In genomic region chr6:29964553-29964903, GRCh38 we compare ENCODE assay signal across 8 cellular contexts. TPM values are rescaled to one million over a fixed set of nuclear protein-coding genes. Genes with fewer than 3 reads are reported as not detected.
DNase-seq lines count a peak whose midpoint lies in the region; ATAC-seq, FAIRE-seq and TF ChIP-seq lines count a peak whose summit lies in the region.

No MANE protein-coding gene starts in this region.

- no peaks in the 10 kb centered on the region for H4K20me1 ChIP-seq in GM23338 (replicated peaks; ENCODE audit: insufficient read depth)

- no peak for FAIRE-seq in HTR-8/SVneo (lab: Jason Lieb, UNC)

- H3K36me3 ChIP-seq in GM23338 (ENCODE audit: insufficient read depth) (no peaks in the 10 kb centered on the region), SK-N-MC (ENCODE audit: insufficient read depth, low read length) (no peaks in the 10 kb centered on the region)

- no peaks in the 10 kb centered on the region; the same call in 2 of the 3 replicates for H3K36me3 Mint-ChIP-seq in GM23338 (ENCODE audit: low read depth)

- peak overlapping the region; percentile 94 for H3K27ac ChIP-seq in GM23338 (ENCODE audit: low read depth)
- H3K27ac ChIP-seq in SK-N-MC = peak overlapping the region; percentile 98
- peak overlapping the region in 20 of 21 experiments; percentile 51 to 97 (median 86) for H3K27ac ChIP-seq in skin epidermis

- ATAC-seq in GM23338 (peak; percentile 8), GM19455 (IDR thresholded peaks at IDR 0.05; ENCODE audit: unreplicated experiment) (no peak), GM18870 (IDR thresholded peaks at IDR 0.05; ENCODE audit: unreplicated experiment) (no peak)

- H3K4me1 Mint-ChIP-seq in GM23338 = peaks cover 55% of the 10 kb centered on the region

- no peaks in the 10 kb centered on the region for H3K9me3 ChIP-seq in SK-N-MC (ENCODE audit: low read depth, low read length)

- peaks cover 40% of the 10 kb centered on the region for H3K4me1 ChIP-seq in GM23338 (ENCODE audit: insufficient read depth)

- peak overlapping the region; percentile 72 for H3K4me2 ChIP-seq in GM23338

- peak overlapping the region; percentile 72 for H3K9ac ChIP-seq in SK-N-MC (ENCODE audit: insufficient read length)

- H2AFZ ChIP-seq in GM23338 = no peak overlapping the region

- H3K79me2 ChIP-seq in GM23338 (replicated peaks; ENCODE audit: insufficient read depth) = no peaks in the 10 kb centered on the region

- peak overlapping the region; percentile 75 for H3K4me3 Mint-ChIP-seq in GM23338

- H3F3A ChIP-seq in GM23338 (replicated peaks; ENCODE audit: low read depth) = peaks cover 4% of the 10 kb centered on the region; the same call in 1 of the 2 replicates

- no peak for TF ChIP-seq CTCF in GM23338 (conservative IDR thresholded peaks at IDR 0.05; ENCODE audit: low read depth in 2 of 2)
- no peak for TF ChIP-seq CTCF in fibroblast of villous mesenchyme (IDR thresholded peaks at IDR 0.05; ENCODE audit: insufficient read depth, low read depth, low read length)

- H3K27ac Mint-ChIP-seq in GM23338 = peak overlapping the region; percentile 98

- H3K9me2 ChIP-seq in GM23338 (ENCODE audit: insufficient read depth) = no peaks in the 10 kb centered on the region

- H3K27me3 ChIP-seq in GM23338 (ENCODE audit: insufficient read depth) = no peaks in the 10 kb centered on the region

- peaks cover 4% of the 10 kb centered on the region for H3K27me3 Mint-ChIP-seq in GM23338 (ENCODE audit: insufficient read depth, low read depth, poor library complexity)

- H3K9me3 Mint-ChIP-seq in GM23338 = no peaks in the 10 kb centered on the region; the same call in 2 of the 3 replicates

- H3K4me3 ChIP-seq in GM23338 (peak overlapping the region; percentile 50), SK-N-MC (peak overlapping the region; percentile 73), fibroblast of villous mesenchyme (ENCODE audit: low read depth, low read length) (peak overlapping the region; percentile 69), skin epidermis (peak overlapping the region in 3 of 7 experiments; percentile 29 to 38 (median 35))

- DNase-seq in GM23338 (ENCODE audit: low spot score) (no peak), SK-N-MC (ENCODE audit: low read depth, low spot score) (no peak), fibroblast of villous mesenchyme (ENCODE audit: low read depth) (no peak), HTR-8/SVneo (ENCODE audit: insufficient read length, low spot score) (no peak)
- no peak for DNase-seq in effector CD8-positive, alpha-beta T cell (lab: John Stamatoyannopoulos, UW)

TF ChIP-seq in GM23338, 12 proteins besides CTCF, POLR2A, EP300 and RAD21 (continues in another document):
- TF ChIP-seq ZNF114 (CRISPR knock-in tag; IDR thresholded peaks at IDR 0.05) = no peak
- no peak for TF ChIP-seq ETS1 (IDR thresholded peaks at IDR 0.05)
- no peak for TF ChIP-seq EZH2 (IDR thresholded peaks at IDR 0.05; ENCODE audit: low read depth, unreplicated experiment)
- TF ChIP-seq ZNF462 (CRISPR knock-in tag; IDR thresholded peaks at IDR 0.05) = no peak
- no peak for TF ChIP-seq NANOG (IDR thresholded peaks at IDR 0.05; ENCODE audit: borderline replicate concordance)
- no peak for TF ChIP-seq REST (IDR thresholded peaks at IDR 0.05; ENCODE audit: unreplicated experiment)
- TF ChIP-seq EZH2phosphoT487 (IDR thresholded peaks at IDR 0.05; ENCODE audit: unreplicated experiment) = no peak
- no peak for TF ChIP-seq CREB1 (CRISPR knock-in tag; IDR thresholded peaks at IDR 0.05; ENCODE audit: low read depth)
- TF ChIP-seq ZNF331 (CRISPR knock-in tag; IDR thresholded peaks at IDR 0.05; ENCODE audit: low read depth) = no peak

RNA-seq across cellular contexts. Expression of gene HLA-A, which starts 22.2 kb away (rescaled TPM):
- total RNA-seq in GM23338 (2014; rRNA removed; shearing (Covaris generic)) = 173 and 203 TPM in 2 replicates
- 170 and 180 TPM in 2 replicates for polyA plus RNA-seq in GM23338 (2016; fragmentation: Nextera tagmentation; extraction: Ambion mirVana)
- total RNA-seq in fibroblast of villous mesenchyme = 325 and 421 TPM in 2 replicates
